12 cellular contexts compared by ENCODE assay signal in the genomic region with DNA sequence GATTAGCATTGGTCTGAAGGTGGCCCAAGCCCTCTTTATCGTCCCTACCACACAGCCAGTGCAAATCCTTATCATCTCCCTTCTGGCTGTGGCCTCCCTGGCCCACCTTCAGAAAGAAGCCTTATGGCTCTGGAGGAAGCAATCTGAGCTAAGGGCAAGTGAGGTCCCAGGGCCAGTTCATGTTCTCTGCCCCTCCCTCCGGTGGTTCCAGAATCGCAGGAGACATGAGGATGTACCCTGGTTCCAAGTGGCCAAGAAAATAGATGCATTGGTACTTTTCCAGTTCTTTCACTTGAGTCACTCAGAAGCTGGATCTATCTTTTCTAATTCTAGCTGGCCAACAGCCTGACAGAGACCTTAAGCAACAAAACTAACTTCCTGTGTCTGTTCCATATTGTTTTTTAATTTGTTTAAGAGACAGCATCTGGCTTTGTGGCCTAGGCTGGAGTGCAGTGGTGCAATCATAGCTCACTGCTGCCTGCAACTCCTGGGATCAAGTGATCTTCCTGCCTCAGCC.
DNase-seq lines count a peak whose midpoint lies in the region; ATAC-seq, FAIRE-seq and TF ChIP-seq lines count a peak whose summit lies in the region.
"Had no signal": no experiment of that assay in that cellular context is flagged by ENCODE, and none has a peak within 500 bp of the region (broad histone marks: within the 10 kb centered on the region; RNA-seq: fewer than 3 reads in every experiment).

No MANE protein-coding gene starts in this region.

- ATAC-seq in psoas muscle (peak; percentile 61 to 92 (median 78)), HG02610 (IDR thresholded peaks at IDR 0.05; ENCODE audit: unreplicated experiment) (no peak)

- no peak overlapping the region for H3K4me3 ChIP-seq in fibroblast of mammary gland (ENCODE audit: control insufficient read depth, low read depth, low read length)
- no peak overlapping the region for H3K4me3 ChIP-seq in psoas muscle
- H3K4me3 ChIP-seq in spleen: no peak overlapping the region

- peaks cover 0 to 2% (median 0%) of the 10 kb centered on the region in 3 donors for H3K27me3 Mint-ChIP-seq in immature natural killer cell (ENCODE audit: low read depth in 3 of 3)

- H3K4me1 ChIP-seq in psoas muscle (peaks cover 41% of the 10 kb centered on the region), spleen (peaks cover 0 to 22% (median 8%) of the 10 kb centered on the region in 6 donors)

- no peaks in the 10 kb centered on the region for H3K27me3 ChIP-seq in psoas muscle (ENCODE audit: insufficient read depth in 3 of 3, low read length in 2 of 3)
- no peaks in the 10 kb centered on the region for H3K27me3 ChIP-seq in spleen (replicated peaks in 1 of 7)

- no peaks in the 10 kb centered on the region for H3K36me3 ChIP-seq in psoas muscle (ENCODE audit: insufficient read depth in 1 of 2, low read depth in 1 of 2)
- H3K36me3 ChIP-seq in spleen: no peaks in the 10 kb centered on the region

- FAIRE-seq in HTR-8/SVneo (lab: Jason Lieb, UNC): no peak

- H3K27ac ChIP-seq in RWPE1: peak overlapping the region; percentile 68
- H3K27ac ChIP-seq in psoas muscle: peak overlapping the region; percentile 33
- H3K27ac ChIP-seq in spleen: no peak overlapping the region

- TF ChIP-seq CTCF in RWPE1 (conservative IDR thresholded peaks at IDR 0.05; ENCODE audit: low read depth): no peak
- no peak for TF ChIP-seq CTCF in fibroblast of mammary gland (conservative IDR thresholded peaks at IDR 0.05; ENCODE audit: control insufficient read depth, insufficient read depth, low read depth, low read length)
- no peak for TF ChIP-seq CTCF in psoas muscle (IDR thresholded peaks at IDR 0.05)
- no peak for TF ChIP-seq CTCF in spleen (IDR thresholded peaks at IDR 0.05 in 8 of 11, conservative IDR thresholded peaks at IDR 0.05 in 3 of 11)

- no peak overlapping the region for H3K4me3 Mint-ChIP-seq in immature natural killer cell

- no peak overlapping the region for H3K27ac Mint-ChIP-seq in immature natural killer cell

- 10 to 34% (median 12%) methylated on average over 3 of the region's 3 CpGs for WGBS in psoas muscle, 3 donors
- 64 to 89% (median 76%) methylated on average over 3 of the region's 3 CpGs for WGBS in spleen, 5 donors

- intact Hi-C loops in psoas muscle (cut with DNase I) (no loop called here), spleen (cut with DNase I; ENCODE audit: low total_unique reads) (no loop called here)

- no peaks in the 10 kb centered on the region for H3K4me1 Mint-ChIP-seq in immature natural killer cell

- no peaks in the 10 kb centered on the region for H3K9me3 ChIP-seq in psoas muscle
- no peaks in the 10 kb centered on the region for H3K9me3 ChIP-seq in spleen

- POLR2A ChIA-PET in RWPE1 (lab: Yijun Ruan, JAX; ENCODE audit: low non-redundant PET): no interaction called here

- CTCF ChIA-PET in RWPE1 (lab: Yijun Ruan, JAX): no interaction called here

- DNase-seq in D341Med (ENCODE audit: low spot score) (peak; percentile 57), RWPE1 (ENCODE audit: low spot score) (no peak), fibroblast of mammary gland (ENCODE audit: low read depth) (peak; percentile 98), psoas muscle (peak; percentile 35 to 67), spleen (no peak), immature natural killer cell (no peak), HTR-8/SVneo (ENCODE audit: insufficient read length, low spot score) (no peak)
- DNase-seq: NCI-H2081 treated with DMSO at 0.1 percent for 48 hours; SHP77 treated with DMSO at 0.1 percent for 48 hours; stimulated activated CD4-positive, alpha-beta T cell treated with anti-CD3 and anti-CD28 coated beads, Interleukin-2, amount 100 ng/mL, for 48 hours; trophoblast cell had no signal

- H3K9me3 Mint-ChIP-seq in immature natural killer cell: peaks cover 0 to 4% (median 1%) of the 10 kb centered on the region in 6 donors

- H3K36me3 Mint-ChIP-seq in immature natural killer cell: peaks cover 0 to 3% (median 0%) of the 10 kb centered on the region in 3 donors

- TF ChIP-seq POLR2A in spleen (IDR thresholded peaks at IDR 0.05): no peak

Comparison
In these comparisons a context has a peak if more than half of its experiments do, and no peak if none do; other contexts are left out.
1. DNase-seq: peak in D341Med (single experiment), fibroblast of mammary gland (single experiment) and psoas muscle (2 of 2); none in RWPE1 (single experiment), spleen (single experiment), immature natural killer cell (0 of 3) and HTR-8/SVneo (single experiment).
2. H3K27ac ChIP-seq: peak in RWPE1 (single experiment) and psoas muscle (single experiment); none in spleen (0 of 8).